ENCODE assay signal across 8 cellular contexts in genomic region chr15:78195735-78196201, GRCh38. TPM values are rescaled to one million over a fixed set of nuclear protein-coding genes. Genes with fewer than 3 reads are reported as not detected.
A peak's percentile ranks its signal among the peaks of the same experiment; 100 is the strongest.
DNase-seq lines count a peak whose midpoint lies in the region; ATAC-seq, FAIRE-seq and TF ChIP-seq lines count a peak whose summit lies in the region.

No MANE protein-coding gene starts in this region.

- H3K27ac Mint-ChIP-seq in CD8-positive, alpha-beta memory T cell: peak overlapping the region in 2 of 8 donors; percentile 6 to 67

- no peaks in the 10 kb centered on the region for H3K36me3 Mint-ChIP-seq in CD8-positive, alpha-beta memory T cell

- dilution Hi-C loops in keratinocyte (cut with MboI; ENCODE audit: extremely low pct_ligation_motif_present, low sequenced_read_pairs): no loop called here

- ATAC-seq in GM21723 (IDR thresholded peaks at IDR 0.05; ENCODE audit: unreplicated experiment) (no peak), HG03159 (IDR thresholded peaks at IDR 0.05; ENCODE audit: unreplicated experiment) (no peak)

- no peaks in the 10 kb centered on the region for H4K20me1 ChIP-seq in keratinocyte (ENCODE audit: control insufficient read depth, extremely low read depth, insufficient read depth, low read length)

- FAIRE-seq in keratinocyte (lab: Jason Lieb, UNC): peak; percentile 83

- no peak overlapping the region for H3K9ac ChIP-seq in keratinocyte (ENCODE audit: control insufficient read depth, extremely low read depth, insufficient read depth, low read length)

- H3K4me1 ChIP-seq in CD8-positive, alpha-beta memory T cell (ENCODE audit: insufficient read depth, low read length): no peaks in the 10 kb centered on the region
- H3K4me1 ChIP-seq in HEK293 (ENCODE audit: control insufficient read depth, insufficient read depth, low read length): no peaks in the 10 kb centered on the region
- no peaks in the 10 kb centered on the region for H3K4me1 ChIP-seq in keratinocyte (ENCODE audit: control insufficient read depth, extremely low read depth, insufficient read depth, low read length)

- POLR2A ChIA-PET in CD8-positive, alpha-beta memory T cell (lab: Charles Lee): interaction anchor here (0.5 kb wide), 1 partner anchor 45 kb away, joined by 4 read pairs; no protein-coding TSS in a partner anchor
- POLR2A ChIA-PET in HEK293 (lab: Yijun Ruan, JAX): no interaction called here

- no peak overlapping the region for H3K27ac ChIP-seq in CD8-positive, alpha-beta memory T cell (ENCODE audit: low read depth, low read length)
- H3K27ac ChIP-seq in HEK293 (ENCODE audit: extremely low read depth, low read depth, low read length) (no peak overlapping the region), keratinocyte (ENCODE audit: control insufficient read depth, insufficient read depth, low read length) (no peak overlapping the region)

- peaks cover 0 to 4% (median 0%) of the 10 kb centered on the region in 5 donors for H3K9me3 Mint-ChIP-seq in CD8-positive, alpha-beta memory T cell

- H3K4me1 Mint-ChIP-seq in CD8-positive, alpha-beta memory T cell: no peaks in the 10 kb centered on the region

- no peak overlapping the region for H3K4me3 ChIP-seq in CD8-positive, alpha-beta memory T cell (ENCODE audit: low read length)
- H3K4me3 ChIP-seq in HEK293 (ENCODE audit: low read depth, low read length): no peak overlapping the region
- no peak overlapping the region for H3K4me3 ChIP-seq in keratinocyte (ENCODE audit: control insufficient read depth in 2 of 3, extremely low read depth in 1 of 3, insufficient read depth in 2 of 3, low read depth in 1 of 3, low read length in 3 of 3)

- no peak overlapping the region for H3K4me3 Mint-ChIP-seq in CD8-positive, alpha-beta memory T cell

- H3K79me2 ChIP-seq in keratinocyte (ENCODE audit: control insufficient read depth, insufficient read depth, low read length): no peaks in the 10 kb centered on the region

- CTCF ChIA-PET in CD8-positive, alpha-beta memory T cell (lab: Charles Lee): interaction anchor here (0.8 to 5.9 kb wide), 32 partner anchors 9 to 236 kb away, joined by 3 to 101 read pairs (median 6); partner anchors contain the start of genes CIB2 and IDH3A
- CTCF ChIA-PET in HEK293 (lab: Yijun Ruan, JAX): interaction anchor here (0.6 to 5.9 kb wide), 48 partner anchors 9 to 360 kb away, joined by 3 to 83 read pairs (median 4); partner anchors contain the start of genes CIB2 and IDH3A

- H3K9me1 ChIP-seq in keratinocyte (ENCODE audit: control insufficient read depth, extremely low read depth, insufficient read depth, low read length): no peaks in the 10 kb centered on the region

- no peaks in the 10 kb centered on the region for H3K27me3 ChIP-seq in CD8-positive, alpha-beta memory T cell (ENCODE audit: insufficient read depth, low read length, poor library complexity, severe bottlenecking)
- peaks cover 8% of the 10 kb centered on the region for H3K27me3 ChIP-seq in keratinocyte (ENCODE audit: control insufficient read depth, extremely low read depth, insufficient read depth, low read length)

- no peak overlapping the region for H2AFZ ChIP-seq in keratinocyte (ENCODE audit: control insufficient read depth, low read length)

- H3K36me3 ChIP-seq in CD8-positive, alpha-beta memory T cell (ENCODE audit: insufficient read depth, low read length): no peaks in the 10 kb centered on the region
- H3K36me3 ChIP-seq in HEK293 (ENCODE audit: control insufficient read depth in 2 of 2, insufficient read depth in 1 of 2, low read length in 2 of 2): no peaks in the 10 kb centered on the region
- H3K36me3 ChIP-seq in keratinocyte (ENCODE audit: control insufficient read depth in 2 of 2, extremely low read depth in 1 of 2, insufficient read depth in 2 of 2, low read length in 2 of 2): no peaks in the 10 kb centered on the region

- DNase-seq in CD8-positive, alpha-beta memory T cell: peak; percentile 8 to 56 (median 46)
- DNase-seq in SW480 (ENCODE audit: low spot score): peak; percentile 43
- DNase-seq in astrocyte of the hippocampus (ENCODE audit: low read depth, low spot score): peak; percentile 32
- DNase-seq in keratinocyte (ENCODE audit: low read depth, low spot score): no peak
- DNase-seq in stimulated activated CD4-positive, alpha-beta T cell treated with anti-CD3 and anti-CD28 coated beads, TNF-alpha, amount 100 ng/mL, for 1 hour (ENCODE audit: low read depth in 3 of 3, low spot score in 1 of 3): peak in 2 of 3 donors; percentile 15 to 33

- H3K9me3 ChIP-seq in CD8-positive, alpha-beta memory T cell (ENCODE audit: low read length): no peaks in the 10 kb centered on the region
- no peaks in the 10 kb centered on the region for H3K9me3 ChIP-seq in HEK293 (ENCODE audit: control insufficient read depth, insufficient read depth, low read depth, low read length)
- no peaks in the 10 kb centered on the region for H3K9me3 ChIP-seq in keratinocyte (ENCODE audit: control insufficient read depth, low read depth, low read length)

- H3K4me2 ChIP-seq in keratinocyte (ENCODE audit: control insufficient read depth, extremely low read depth, insufficient read depth, low read depth, low read length): no peak overlapping the region

- TF ChIP-seq CTCF in HEK293 (tag by site-specific recombination; IDR thresholded peaks at IDR 0.05): peak; percentile 83
- peak; percentile 81 to 98 (median 89) for TF ChIP-seq CTCF in keratinocyte (optimal IDR thresholded peaks at IDR 0.05 in 1 of 3, IDR thresholded peaks at IDR 0.05 in 1 of 3, conservative IDR thresholded peaks at IDR 0.05 in 1 of 3; ENCODE audit: extremely low read depth in 1 of 3, insufficient read depth in 2 of 3, low read length in 3 of 3)

- no peaks in the 10 kb centered on the region for H3K27me3 Mint-ChIP-seq in CD8-positive, alpha-beta memory T cell

TF ChIP-seq in HEK293, 187 proteins besides CTCF, POLR2A, EP300 and RAD21 (continues in another document):
- TF ChIP-seq ZNF654 (tag by site-specific recombination; IDR thresholded peaks at IDR 0.05; ENCODE audit: low read depth) (peak; percentile 62), ZNF626 (tag by site-specific recombination; IDR thresholded peaks at IDR 0.05) (no peak), ZNF830 (tag by site-specific recombination; IDR thresholded peaks at IDR 0.05; ENCODE audit: low read depth) (no peak), ZNF473 (tag by site-specific recombination; IDR thresholded peaks at IDR 0.05) (no peak), ZNF280D (tag by site-specific recombination; IDR thresholded peaks at IDR 0.05) (no peak), ZNF366 (tag by site-specific recombination; conservative IDR thresholded peaks at IDR 0.05) (0 out of 2 replicates have a peak, but pooled peaks have one; percentile 31), HOXC10 (CRISPR knock-in tag; IDR thresholded peaks at IDR 0.05) (no peak), ZNF426 (tag by site-specific recombination; IDR thresholded peaks at IDR 0.05) (no peak), ZNF510 (tag by site-specific recombination; IDR thresholded peaks at IDR 0.05; ENCODE audit: insufficient replicate concordance) (no peak), IKZF3 (tag by site-specific recombination; IDR thresholded peaks at IDR 0.05) (peak; percentile 37; the same call in 1 of the 2 replicates), FEZF1 (tag by site-specific recombination; IDR thresholded peaks at IDR 0.05) (no peak), ZNF433 (tag by site-specific recombination; IDR thresholded peaks at IDR 0.05; ENCODE audit: low read depth) (no peak), GLI4 (tag by site-specific recombination; IDR thresholded peaks at IDR 0.05) (no peak)

RNA-seq across cellular contexts. Expression of gene ACSBG1, which starts 38.6 kb away (rescaled TPM):
- not detected for total RNA-seq in CD8-positive, alpha-beta memory T cell
- polyA plus RNA-seq in CD8-positive, alpha-beta memory T cell: 0.06 TPM
- 0.01 to 0.06 TPM in 2 of 3 replicates, not detected in the other for polyA plus RNA-seq in keratinocyte
- 1.3 TPM for polyA plus RNA-seq in keratinocyte (2011; ENCODE audit: low read depth)
- not detected in 2 replicates for polyA plus RNA-seq in keratinocyte (2011; cell fraction: cytosol; rRNA removed)
- 0.17 TPM in 1 of 2 replicates, not detected in the other for polyA plus RNA-seq in keratinocyte (2011; cell fraction: nucleus; rRNA removed)
- polyA plus RNA-seq in keratinocyte (2012; ENCODE audit: low replicate concordance): 0.03 and 0.56 TPM in 2 replicates
- not detected in 3 replicates for polyA minus RNA-seq in keratinocyte
- not detected for polyA minus RNA-seq in keratinocyte (2011; cell fraction: cytosol; rRNA and poly(A)+ RNA removed)
- polyA minus RNA-seq in keratinocyte (2011; cell fraction: nucleus; rRNA and poly(A)+ RNA removed): 0.11 TPM in 1 of 2 replicates, not detected in the other

RNA-seq across cellular contexts. Expression of gene IDH3A, which starts 46.6 kb away (rescaled TPM):
- total RNA-seq in CD8-positive, alpha-beta memory T cell: 100 to 1,000 TPM; 134 to 151 TPM
- polyA plus RNA-seq in CD8-positive, alpha-beta memory T cell: 44.3 TPM
- polyA plus RNA-seq in keratinocyte: 59.4 to 118 TPM (median 110 TPM) in 3 replicates
- polyA plus RNA-seq in keratinocyte (2011; ENCODE audit: low read depth): 32.8 TPM
- polyA plus RNA-seq in keratinocyte (2011; cell fraction: cytosol; rRNA removed): 67.0 and 116 TPM in 2 replicates
- 67.9 and 81.5 TPM in 2 replicates for polyA plus RNA-seq in keratinocyte (2011; cell fraction: nucleus; rRNA removed)
- polyA plus RNA-seq in keratinocyte (2012; ENCODE audit: low replicate concordance): 76.5 and 80.3 TPM in 2 replicates
- 28.9 to 116 TPM (median 51.2 TPM) in 3 replicates for polyA minus RNA-seq in keratinocyte
- polyA minus RNA-seq in keratinocyte (2011; cell fraction: cytosol; rRNA and poly(A)+ RNA removed): 60.4 TPM
- 20.3 and 30.2 TPM in 2 replicates for polyA minus RNA-seq in keratinocyte (2011; cell fraction: nucleus; rRNA and poly(A)+ RNA removed)
